25 cellular contexts compared by ENCODE assay signal in genomic region chr18:43877922-43878321, GRCh38.
"Had no signal": no experiment of that assay in that cellular context is flagged by ENCODE, and none has a peak within 500 bp of the region (broad histone marks: within the 10 kb centered on the region; RNA-seq: fewer than 3 reads in every experiment).

No MANE protein-coding gene starts in this region.

- H3K27me3 Mint-ChIP-seq: naive thymus-derived CD4-positive, alpha-beta T cell; stimulated activated memory B cell treated with anti-CD40 and anti-IgM and Interleukin-4, amounts not matched to agents 10 μg/mL and 1 μg/mL and 100 μg/mL, for 72 hours; type B pancreatic cell had no signal

- H3K36me3 ChIP-seq: esophagus squamous epithelium, gastrocnemius medialis, prostate gland, sigmoid colon, tibial artery had no signal

- H3K9me3 Mint-ChIP-seq: stimulated activated memory B cell treated with anti-CD40 and anti-IgM and Interleukin-4, amounts not matched to agents 10 μg/mL and 1 μg/mL and 100 μg/mL, for 72 hours had no signal

- H3K4me3 Mint-ChIP-seq: memory B cell; naive thymus-derived CD4-positive, alpha-beta T cell; stimulated activated memory B cell treated with anti-CD40 and anti-IgM and Interleukin-4, amounts not matched to agents 10 μg/mL and 1 μg/mL and 100 μg/mL, for 72 hours; type B pancreatic cell had no signal

- H3K36me3 Mint-ChIP-seq: memory B cell; stimulated activated memory B cell treated with anti-CD40 and anti-IgM and Interleukin-4, amounts not matched to agents 10 μg/mL and 1 μg/mL and 100 μg/mL, for 72 hours; type B pancreatic cell had no signal

- ATAC-seq: gastrocnemius medialis; left lobe of liver; naive thymus-derived CD4-positive, alpha-beta T cell; right cardiac atrium; stimulated activated memory B cell treated with anti-CD40 and anti-IgM and Interleukin-4, amounts not matched to agents 10 μg/mL and 1 μg/mL and 100 μg/mL, for 72 hours; stimulated activated naive CD8-positive, alpha-beta T cell treated with anti-CD3 and anti-CD28 coated beads, Interleukin-15, Interleukin-2, amounts not matched to agents 100 U/mL and 50 U/mL, for 24 hours had no signal

- H3K27ac Mint-ChIP-seq: memory B cell; naive thymus-derived CD4-positive, alpha-beta T cell; stimulated activated memory B cell treated with anti-CD40 and anti-IgM and Interleukin-4, amounts not matched to agents 10 μg/mL and 1 μg/mL and 100 μg/mL, for 72 hours; type B pancreatic cell had no signal

- H2AFZ ChIP-seq: parathyroid adenoma had no signal

- DNase-seq: dermis blood vessel endothelial cell; effector memory CD4-positive, alpha-beta T cell; erythroblast; esophagus squamous epithelium; foreskin fibroblast; gastrocnemius medialis; head of caudate nucleus; kidney; naive thymus-derived CD4-positive, alpha-beta T cell; occipital lobe; right cardiac atrium; sigmoid colon; stimulated activated CD4-positive, alpha-beta T cell treated with anti-CD3 and anti-CD28 coated beads, Interleukin-4, amount 100 ng/mL, for 4 hours; stimulated activated naive CD8-positive, alpha-beta T cell treated with anti-CD3 and anti-CD28 coated beads, Interleukin-15, Interleukin-2, amounts not matched to agents 100 U/mL and 50 U/mL, for 24 hours; substantia nigra; testis; tibial artery had no signal

- H3K27ac ChIP-seq: coronary artery, esophagus squamous epithelium, gastrocnemius medialis, parathyroid adenoma, prostate gland, sigmoid colon, testis, tibial artery had no signal

- H3K27me3 ChIP-seq: esophagus squamous epithelium, gastrocnemius medialis, sigmoid colon, testis, tibial artery had no signal

- H3K9me3 ChIP-seq: esophagus squamous epithelium, gastrocnemius medialis, prostate gland, sigmoid colon, testis, tibial artery had no signal

- H3K9ac ChIP-seq: parathyroid adenoma had no signal

- H3K4me1 ChIP-seq: esophagus squamous epithelium, parathyroid adenoma, prostate gland, sigmoid colon, testis had no signal

- H3K4me3 ChIP-seq: coronary artery, esophagus squamous epithelium, gastrocnemius medialis, lung, prostate gland, sigmoid colon, testis, tibial artery had no signal

- H3K79me2 ChIP-seq: parathyroid adenoma had no signal

- H3K4me1 Mint-ChIP-seq: memory B cell; naive thymus-derived CD4-positive, alpha-beta T cell; stimulated activated memory B cell treated with anti-CD40 and anti-IgM and Interleukin-4, amounts not matched to agents 10 μg/mL and 1 μg/mL and 100 μg/mL, for 72 hours had no signal
